In the genomic region with DNA sequence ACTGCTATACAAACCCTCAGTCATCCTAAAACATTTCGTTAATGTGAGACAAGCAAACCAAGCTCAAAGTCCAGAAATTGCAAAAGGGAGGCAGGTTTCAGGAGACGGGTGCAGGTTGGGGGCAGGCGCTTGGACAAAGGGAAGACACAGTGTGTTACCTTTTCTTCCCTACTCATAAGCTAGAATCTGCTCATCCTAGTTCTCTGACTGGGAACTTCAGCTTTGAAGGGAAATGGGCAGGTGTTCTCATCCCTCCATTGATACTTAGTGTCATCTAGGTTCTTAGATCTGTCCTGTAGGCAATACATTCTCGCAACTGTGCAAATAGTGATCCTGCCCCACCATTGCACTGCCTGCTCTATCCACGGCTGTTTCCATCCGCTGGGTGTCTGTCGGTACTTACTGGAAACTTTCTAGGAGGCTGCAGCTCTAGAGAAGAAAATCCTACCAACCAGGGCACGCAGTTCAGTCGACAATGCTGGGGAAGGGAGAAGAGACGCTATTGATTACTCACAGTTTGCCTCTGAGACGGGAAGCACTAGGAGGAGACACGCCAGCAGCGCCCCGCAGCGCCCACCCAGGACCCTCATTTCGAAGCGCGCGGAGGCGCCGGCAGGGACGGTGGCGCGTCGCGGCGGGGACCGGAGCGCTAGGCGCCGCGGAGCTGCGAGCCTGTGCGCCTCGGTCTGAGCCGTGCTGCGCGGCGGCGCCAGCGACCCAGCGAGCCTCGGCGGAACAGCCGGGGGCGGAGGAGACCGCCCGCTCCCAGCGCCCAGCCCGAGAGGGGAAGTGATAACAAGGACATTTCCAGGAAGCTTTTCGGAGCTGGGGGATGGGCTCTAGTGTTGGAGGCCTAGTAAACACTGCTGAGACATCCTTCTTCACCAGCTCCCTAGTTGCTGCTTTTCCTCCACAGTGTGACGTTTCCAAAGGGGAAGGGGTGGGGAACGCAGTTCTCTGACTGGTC, we compare ENCODE assay signal across 1 cellular context.
TF ChIP-seq lines count a peak whose summit lies in the region.

A gene (minus strand): TSS at position 737 of the 967 bp plus-strand sequence. CDS start 147 bp downstream, at position 590.

TF ChIP-seq in SK-N-SH treated with all-trans-retinoic acid at 6 μM for 48 hours, 23 proteins besides CTCF, POLR2A, EP300 and RAD21 (continued from another document):
- TF ChIP-seq, protein P1, sequence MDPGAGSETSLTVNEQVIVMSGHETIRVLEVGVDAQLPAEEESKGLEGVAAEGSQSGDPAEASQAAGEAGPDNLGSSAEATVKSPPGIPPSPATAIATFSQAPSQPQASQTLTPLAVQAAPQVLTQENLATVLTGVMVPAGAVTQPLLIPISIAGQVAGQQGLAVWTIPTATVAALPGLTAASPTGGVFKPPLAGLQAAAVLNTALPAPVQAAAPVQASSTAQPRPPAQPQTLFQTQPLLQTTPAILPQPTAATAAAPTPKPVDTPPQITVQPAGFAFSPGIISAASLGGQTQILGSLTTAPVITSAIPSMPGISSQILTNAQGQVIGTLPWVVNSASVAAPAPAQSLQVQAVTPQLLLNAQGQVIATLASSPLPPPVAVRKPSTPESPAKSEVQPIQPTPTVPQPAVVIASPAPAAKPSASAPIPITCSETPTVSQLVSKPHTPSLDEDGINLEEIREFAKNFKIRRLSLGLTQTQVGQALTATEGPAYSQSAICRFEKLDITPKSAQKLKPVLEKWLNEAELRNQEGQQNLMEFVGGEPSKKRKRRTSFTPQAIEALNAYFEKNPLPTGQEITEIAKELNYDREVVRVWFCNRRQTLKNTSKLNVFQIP (CRISPR knock-in tag; IDR thresholded peaks at IDR 0.05; ENCODE audit: borderline replicate concordance, low read depth): no peak
TF ChIP-seq in SK-N-SH treated with all-trans-retinoic acid at 6 μM for 48 hours: peak in this region for 0.
